In the genomic region with DNA sequence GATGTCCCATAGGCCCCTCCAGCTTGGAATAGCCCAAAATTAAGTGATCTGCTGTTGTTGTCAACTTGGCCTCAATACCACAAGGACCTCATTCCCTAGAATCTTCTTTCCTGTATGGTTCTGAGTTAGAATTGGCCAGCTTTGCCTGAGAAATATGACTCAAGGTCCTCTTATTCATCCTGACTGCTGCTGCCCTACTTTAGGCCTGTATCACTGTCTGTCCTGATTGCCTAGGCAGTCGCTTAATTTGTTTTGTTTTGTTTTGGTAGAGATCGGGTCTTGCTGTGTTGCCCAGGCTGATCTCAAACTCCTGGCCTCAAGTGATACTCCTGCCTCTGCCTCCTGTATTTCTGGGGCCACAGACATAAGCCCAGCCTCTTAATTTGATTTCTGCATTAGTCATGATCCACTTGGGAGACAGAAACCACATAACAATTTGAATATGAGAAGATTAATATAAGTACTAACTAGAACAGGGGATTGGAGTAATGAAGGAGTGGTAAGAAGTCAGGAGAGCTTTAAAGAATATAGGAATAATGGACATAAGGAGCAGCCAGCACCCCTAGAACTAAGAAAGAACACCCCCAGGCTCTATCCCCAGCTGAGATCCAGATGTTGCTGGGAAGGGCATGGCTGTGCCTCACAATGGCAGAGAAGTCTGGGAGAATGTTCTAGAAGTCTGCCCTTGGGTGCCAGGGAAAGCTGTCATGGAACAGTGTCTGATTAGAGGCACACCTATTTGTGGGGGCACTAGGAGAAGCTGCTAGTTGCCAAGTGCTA, we compare ENCODE assay signal across 9 cellular contexts. TPM values are rescaled to one million over a fixed set of nuclear protein-coding genes. Genes with fewer than 3 reads are reported as not detected.
A peak's percentile ranks its signal among the peaks of the same experiment; 100 is the strongest.
DNase-seq lines count a peak whose midpoint lies in the region; TF ChIP-seq lines count a peak whose summit lies in the region.
"Had no signal": no experiment of that assay in that cellular context is flagged by ENCODE, and none has a peak within 500 bp of the region (broad histone marks: within the 10 kb centered on the region; RNA-seq: fewer than 3 reads in every experiment).

No MANE protein-coding gene starts in this region.

- no peaks in the 10 kb centered on the region for H3K27me3 Mint-ChIP-seq in MCF 10A (ENCODE audit: insufficient read depth, unreplicated experiment)

- BruUV-seq in mammary epithelial cell (replicated peaks; lab: Mats Ljungman, UMichigan) (no TSS peak), MCF 10A (replicated peaks; lab: Mats Ljungman, UMichigan) (no TSS peak), PC-9 (replicated peaks; lab: Mats Ljungman, UMichigan) (no TSS peak)

- H4K20me1 ChIP-seq in mammary epithelial cell (ENCODE audit: insufficient read depth, low read length) (no peaks in the 10 kb centered on the region), OCI-LY3 (ENCODE audit: insufficient read depth, low read length) (no peaks in the 10 kb centered on the region), PC-9 (ENCODE audit: insufficient read depth) (no peaks in the 10 kb centered on the region; the same call in 1 of the 2 replicates)

- CTCF ChIA-PET in mammary epithelial cell (lab: Charles Lee; ENCODE audit: low non-redundant PET): interaction anchor here (0.6 to 1.5 kb wide), 9 partner anchors 24 to 247 kb away, joined by 3 to 19 read pairs (median 4); no protein-coding TSS in a partner anchor
- CTCF ChIA-PET in MCF 10A (lab: Yijun Ruan, JAX): interaction anchor here (0.5 to 7.0 kb wide), 72 partner anchors 9 to 1979 kb away, joined by 3 to 158 read pairs (median 5); a partner anchor contains a TSS
- CTCF ChIA-PET in PC-9 (lab: Charles Lee): interaction anchor here (0.5 to 2.5 kb wide), 20 partner anchors 8 to 362 kb away, joined by 3 to 27 read pairs (median 4); a partner anchor contains a TSS

- peak overlapping the region; percentile 37 for H2AFZ ChIP-seq in mammary epithelial cell (ENCODE audit: low read depth, low read length)
- no peak overlapping the region for H2AFZ ChIP-seq in OCI-LY3 (ENCODE audit: low read depth, low read length)
- no peak overlapping the region for H2AFZ ChIP-seq in PC-9

- POLR2A ChIA-PET in MCF 10A (lab: Yijun Ruan, JAX) (interaction anchor here (0.6 to 1.9 kb wide), 12 partner anchors 8 to 304 kb away, joined by 3 to 11 read pairs (median 3); a partner anchor contains a TSS), PC-9 (lab: Charles Lee; ENCODE audit: unreplicated experiment) (interaction anchor here (0.6 to 1.1 kb wide), 3 partner anchors 48 to 151 kb away, joined by 3 to 9 read pairs (median 3); a partner anchor contains a TSS)

- H3K36me3 Mint-ChIP-seq in MCF 10A (ENCODE audit: insufficient read depth, unreplicated experiment): peaks cover 13% of the 10 kb centered on the region

- H3K4me1 Mint-ChIP-seq in MCF 10A (ENCODE audit: insufficient read depth, unreplicated experiment): no peaks in the 10 kb centered on the region

- H3K4me3 ChIP-seq in mammary epithelial cell (replicated peaks in 1 of 3; ENCODE audit: insufficient read depth in 1 of 3, low read depth in 2 of 3, low read length in 3 of 3) (no peak overlapping the region), OCI-LY3 (ENCODE audit: low read length) (no peak overlapping the region), vagina (no peak overlapping the region), PC-9 (no peak overlapping the region)

- dilution Hi-C loops in mammary epithelial cell (cut with HindIII; ENCODE audit: low sequenced_read_pairs): no loop called here

- 100% methylated on average over 2 of the region's 2 CpGs for WGBS in mammary epithelial cell (ENCODE audit: low coverage, missing lambda C conversion rate)

- H3F3A ChIP-seq in PC-9 (ENCODE audit: insufficient read depth, low read depth): 0 out of 2 replicates have a peak, but pooled peaks cover 4% of the 10 kb centered on the region

- peak; percentile 23 for DNase-seq in mammary epithelial cell
- no peak for DNase-seq in MCF 10A (ENCODE audit: unreplicated experiment)
- no peak for DNase-seq in epithelial cell of prostate (ENCODE audit: low read depth, low spot score)
- DNase-seq in vagina (ENCODE audit: extremely low spot score in 2 of 2): no peak
- DNase-seq in PC-9: no peak
- no peak for DNase-seq in HuH-7 (ENCODE audit: low spot score)
- no peak for DNase-seq in GOT3 (lab: John Stamatoyannopoulos, UW)

- H3K9me3 Mint-ChIP-seq in MCF 10A (ENCODE audit: unreplicated experiment): no peaks in the 10 kb centered on the region

- H3K27me3 ChIP-seq in mammary epithelial cell (ENCODE audit: insufficient read depth, low read length): no peaks in the 10 kb centered on the region
- no peaks in the 10 kb centered on the region for H3K27me3 ChIP-seq in OCI-LY3 (ENCODE audit: low read depth, low read length)
- H3K27me3 ChIP-seq in vagina: no peaks in the 10 kb centered on the region
- no peaks in the 10 kb centered on the region for H3K27me3 ChIP-seq in PC-9 (ENCODE audit: insufficient read depth, low read depth)

- TF ChIP-seq POLR2A in vagina (IDR thresholded peaks at IDR 0.05): no peak

- H3K4me3 Mint-ChIP-seq in MCF 10A (ENCODE audit: unreplicated experiment): no peak overlapping the region

- H3K27ac Mint-ChIP-seq in MCF 10A (ENCODE audit: low read depth, unreplicated experiment): no peak overlapping the region

- no peak overlapping the region for H3K9ac ChIP-seq in mammary epithelial cell (ENCODE audit: insufficient read depth, low read length)
- H3K9ac ChIP-seq in OCI-LY3 (ENCODE audit: low read length): no peak overlapping the region

- TF ChIP-seq CTCF in mammary epithelial cell (conservative IDR thresholded peaks at IDR 0.05 in 1 of 2, IDR thresholded peaks at IDR 0.05 in 1 of 2; ENCODE audit: extremely low read depth in 1 of 2, insufficient read depth in 1 of 2, low read depth in 1 of 2, low read length in 2 of 2) (no peak), MCF 10A (IDR thresholded peaks at IDR 0.05; ENCODE audit: unreplicated experiment) (no peak), OCI-LY3 (IDR thresholded peaks at IDR 0.05; ENCODE audit: low read depth, low read length) (no peak), vagina (IDR thresholded peaks at IDR 0.05) (no peak), PC-9 (conservative IDR thresholded peaks at IDR 0.05) (no peak)

- intact Hi-C loops in mammary epithelial cell (cut with micrococcal nuclease): loop anchor here (1.0 to 10.0 kb wide), 10 partner anchors 50 to 568 kb away; a partner anchor contains a TSS
- intact Hi-C loops in MCF 10A (cut with micrococcal nuclease): loop anchor here (1.0 to 2.0 kb wide), 7 partner anchors 60 to 314 kb away; no protein-coding TSS in a partner anchor
- intact Hi-C loops in vagina (cut with DNase I): loop anchor here (5.0 kb wide), 1 partner anchor 246 kb away; no protein-coding TSS in a partner anchor
- intact Hi-C loops in PC-9 (cut with micrococcal nuclease; ENCODE audit: unreplicated experiment): loop anchor here (1.0 kb wide), 4 partner anchors 166 to 314 kb away; no protein-coding TSS in a partner anchor

- H3K27ac ChIP-seq in mammary epithelial cell (ENCODE audit: insufficient read depth, low read depth, low read length): no peak overlapping the region
- H3K27ac ChIP-seq in OCI-LY3 (ENCODE audit: low read length): peak overlapping the region; percentile 15
- peak overlapping the region; percentile 4 for H3K27ac ChIP-seq in epithelial cell of prostate
- peak overlapping the region; percentile 37 for H3K27ac ChIP-seq in vagina
- H3K27ac ChIP-seq in PC-9: no peak overlapping the region

- H3K36me3 ChIP-seq in mammary epithelial cell (ENCODE audit: insufficient read depth, low read length) (no peaks in the 10 kb centered on the region), OCI-LY3 (replicated peaks; ENCODE audit: low read depth, low read length) (peaks cover 22% of the 10 kb centered on the region), vagina (no peaks in the 10 kb centered on the region), PC-9 (ENCODE audit: low read depth) (no peaks in the 10 kb centered on the region)

- H3K9me2 ChIP-seq in PC-9 (ENCODE audit: insufficient read depth): no peaks in the 10 kb centered on the region

- H3K79me2 ChIP-seq in mammary epithelial cell (ENCODE audit: insufficient read depth, low read length) (no peaks in the 10 kb centered on the region), OCI-LY3 (ENCODE audit: low read length) (no peaks in the 10 kb centered on the region), PC-9 (ENCODE audit: low read depth) (no peaks in the 10 kb centered on the region)

- in situ Hi-C loops in mammary epithelial cell (cut with MboI; ENCODE audit: low sequenced_read_pairs in 2 of 2): loop anchor here (5.0 to 10.0 kb wide), 4 partner anchors 168 to 248 kb away; no protein-coding TSS in a partner anchor

- H3K4me1 ChIP-seq in mammary epithelial cell (ENCODE audit: insufficient read depth, low read length) (peaks cover 3% of the 10 kb centered on the region), OCI-LY3 (ENCODE audit: low read length) (peaks cover 16% of the 10 kb centered on the region), vagina (peaks cover 8% of the 10 kb centered on the region), PC-9 (replicated peaks; ENCODE audit: insufficient read depth) (no peaks in the 10 kb centered on the region)

- no peaks in the 10 kb centered on the region for H3K9me3 ChIP-seq in mammary epithelial cell (replicated peaks; ENCODE audit: insufficient read depth, low read length)
- no peaks in the 10 kb centered on the region for H3K9me3 ChIP-seq in OCI-LY3 (ENCODE audit: insufficient read depth, low read length)
- no peaks in the 10 kb centered on the region for H3K9me3 ChIP-seq in vagina
- no peaks in the 10 kb centered on the region for H3K9me3 ChIP-seq in PC-9 (ENCODE audit: insufficient read depth, low read depth)

- H3K4me2 ChIP-seq in mammary epithelial cell (ENCODE audit: insufficient read depth, low read depth, low read length) (no peak overlapping the region), OCI-LY3 (ENCODE audit: low read length) (no peak overlapping the region), PC-9 (no peak overlapping the region)

RNA-seq across cellular contexts. Expression of a gene that starts 4.6 kb away (rescaled TPM):
- total RNA-seq in mammary epithelial cell (not detected), MCF 10A (2022) (not detected in 2 replicates), vagina (not detected), PC-9 (2021) (not detected in 2 replicates)
- not detected for polyA plus RNA-seq in mammary epithelial cell
- polyA minus RNA-seq in mammary epithelial cell: not detected
- total RNA-seq: lung microvascular endothelial cell had no signal

RNA-seq across cellular contexts. Expression of a gene that starts 29.0 kb away (rescaled TPM):
- not detected for total RNA-seq in mammary epithelial cell
- not detected for polyA plus RNA-seq in mammary epithelial cell
- not detected for polyA minus RNA-seq in mammary epithelial cell
- not detected in 2 replicates for total RNA-seq in MCF 10A (2022)
- total RNA-seq in vagina: not detected
- not detected in 2 replicates for total RNA-seq in PC-9 (2021)
- total RNA-seq: lung microvascular endothelial cell had no signal

RNA-seq across cellular contexts. Expression of a gene that starts 41.9 kb away (rescaled TPM):
- total RNA-seq in mammary epithelial cell (10 to 100 TPM in 1 of 2 donors, 1 to 10 TPM in 1; 9.3 to 13.2 TPM), MCF 10A (2022) (19.9 and 20.7 TPM in 2 replicates), vagina (11.5 TPM), PC-9 (2021) (6.6 and 12.1 TPM in 2 replicates)
- 5.6 TPM for polyA plus RNA-seq in mammary epithelial cell
- polyA minus RNA-seq in mammary epithelial cell: 4.6 TPM

Comparison
In these comparisons a context has a peak if more than half of its experiments do, and no peak if none do; other contexts are left out.
1. H3K27ac ChIP-seq: peak in OCI-LY3 (single experiment), epithelial cell of prostate (single experiment) and vagina (single experiment); none in mammary epithelial cell (single experiment) and PC-9 (single experiment).